In genomic region chr9:95317119-95317892, GRCh38 we compare ENCODE assay signal across 8 cellular contexts. TPM values are rescaled to one million over a fixed set of nuclear protein-coding genes. Genes with fewer than 3 reads are reported as not detected.
DNase-seq lines count a peak whose midpoint lies in the region; ATAC-seq and TF ChIP-seq lines count a peak whose summit lies in the region.

Gene FANCC, minus strand, starts transcription at chr9:95317709. Its CDS starts 68,418 bp downstream, at chr9:95249291.

- no peaks in the 10 kb centered on the region for H3K9me3 ChIP-seq in cardiac muscle cell (ENCODE audit: low read depth)
- no peaks in the 10 kb centered on the region for H3K9me3 ChIP-seq in parathyroid adenoma (ENCODE audit: control insufficient read depth, low read length)
- no peaks in the 10 kb centered on the region for H3K9me3 ChIP-seq in tibial artery

- H3K36me3 ChIP-seq in cardiac muscle cell, result no peaks in the 10 kb centered on the region
- no peaks in the 10 kb centered on the region for H3K36me3 ChIP-seq in parathyroid adenoma (ENCODE audit: control insufficient read depth, insufficient read depth, low read length)
- H3K36me3 ChIP-seq in tibial artery, result no peaks in the 10 kb centered on the region

- TF ChIP-seq CTCF in cardiac muscle cell (IDR thresholded peaks at IDR 0.05; ENCODE audit: low read depth, low read length) (no peak), parathyroid adenoma (IDR thresholded peaks at IDR 0.05) (no peak), tibial artery (IDR thresholded peaks at IDR 0.05) (no peak)

- peaks cover 27% of the 10 kb centered on the region for H3K4me1 Mint-ChIP-seq in activated naive CD8-positive, alpha-beta T cell treated with anti-CD3 and anti-CD28 coated beads, Interleukin-2, amount 10 ng/mL, durations not matched to agents 7 days and 5 days

- H3K4me3 ChIP-seq in cardiac muscle cell, result peak within 1 kb of the TSS; percentile 94
- H3K4me3 ChIP-seq in parathyroid adenoma (ENCODE audit: low read depth, low read length), result peak within 1 kb of the TSS; percentile 85
- peak within 1 kb of the TSS; percentile 78 to 79 for H3K4me3 ChIP-seq in tibial artery

- H3K9ac ChIP-seq in parathyroid adenoma, result no peak within 1 kb of the TSS

- DNase-seq in NCI-H1105 (lab: John Stamatoyannopoulos, UW) (peak; percentile 84), SW 1271 (lab: John Stamatoyannopoulos, UW) (peak; percentile 81 to 89), cardiac muscle cell (ENCODE audit: low read depth in 1 of 2, low spot score in 1 of 2) (peak; percentile 93 to 96), tibial artery (peak; percentile 90 to 94)
- DNase-seq in activated naive CD8-positive, alpha-beta T cell treated with anti-CD3 and anti-CD28 coated beads, Interleukin-2, amount 10 ng/mL, durations not matched to agents 7 days and 5 days, result peak; percentile 91

- H3K9me3 Mint-ChIP-seq in activated naive CD8-positive, alpha-beta T cell treated with anti-CD3 and anti-CD28 coated beads, Interleukin-2, amount 10 ng/mL, durations not matched to agents 7 days and 5 days, result peaks cover 1% of the 10 kb centered on the region

- H3K4me1 ChIP-seq in cardiac muscle cell (ENCODE audit: low read depth) (peaks cover 11% of the 10 kb centered on the region), parathyroid adenoma (no peaks in the 10 kb centered on the region), tibial artery (peaks cover 0 to 12% (median 4%) of the 10 kb centered on the region in 4 donors)

- H3K4me3 Mint-ChIP-seq in activated naive CD8-positive, alpha-beta T cell treated with anti-CD3 and anti-CD28 coated beads, Interleukin-2, amount 10 ng/mL, durations not matched to agents 7 days and 5 days, result peak within 1 kb of the TSS; percentile 92

- intact Hi-C loops in tibial artery (cut with DNase I; ENCODE audit: low total_unique reads), result loop anchor here (10.0 kb wide), 1 partner anchor 197 kb away; the partner anchor contains the start of gene PTCH1

- H3K27me3 Mint-ChIP-seq in activated naive CD8-positive, alpha-beta T cell treated with anti-CD3 and anti-CD28 coated beads, Interleukin-2, amount 10 ng/mL, durations not matched to agents 7 days and 5 days, result peaks cover 10% of the 10 kb centered on the region

- H3K27ac ChIP-seq in cardiac muscle cell (peak within 1 kb of the TSS; percentile 100), parathyroid adenoma (peak within 1 kb of the TSS; percentile 86), tibial artery (peak within 1 kb of the TSS; percentile 77 to 81)

- ATAC-seq in HG02610 (IDR thresholded peaks at IDR 0.05; ENCODE audit: unreplicated experiment), result peak; percentile 71
- peak; percentile 80 for ATAC-seq in activated naive CD8-positive, alpha-beta T cell treated with anti-CD3 and anti-CD28 coated beads, Interleukin-2, amount 10 ng/mL, durations not matched to agents 7 days and 5 days (ENCODE audit: low read depth)

- peak; percentile 50 for TF ChIP-seq POLR2A in GM10847 (IDR thresholded peaks at IDR 0.05; ENCODE audit: extremely low read depth, insufficient read length)

- H3K79me2 ChIP-seq in parathyroid adenoma, result no peaks in the 10 kb centered on the region

- H3K27me3 ChIP-seq in cardiac muscle cell (no peaks in the 10 kb centered on the region), parathyroid adenoma (ENCODE audit: control insufficient read depth, insufficient read depth, low read length) (no peaks in the 10 kb centered on the region), tibial artery (no peaks in the 10 kb centered on the region)

- POLR2A ChIA-PET in activated naive CD8-positive, alpha-beta T cell treated with anti-CD3 and anti-CD28 coated beads, Interleukin-2, amount 10 ng/mL, durations not matched to agents 7 days and 5 days (lab: Charles Lee), result interaction anchor here (0.5 to 1.2 kb wide), 3 partner anchors 52 to 194 kb away, joined by 3 to 6 read pairs (median 3); no protein-coding TSS in a partner anchor

- H3K4me2 ChIP-seq in parathyroid adenoma (ENCODE audit: low read length), result peak within 1 kb of the TSS; percentile 81

- peak within 1 kb of the TSS; percentile 91 for H3K27ac Mint-ChIP-seq in activated naive CD8-positive, alpha-beta T cell treated with anti-CD3 and anti-CD28 coated beads, Interleukin-2, amount 10 ng/mL, durations not matched to agents 7 days and 5 days

- H2AFZ ChIP-seq in parathyroid adenoma, result peak within 1 kb of the TSS; percentile 95

- H3K36me3 Mint-ChIP-seq in activated naive CD8-positive, alpha-beta T cell treated with anti-CD3 and anti-CD28 coated beads, Interleukin-2, amount 10 ng/mL, durations not matched to agents 7 days and 5 days, result peaks cover 2% of the 10 kb centered on the region

RNA-seq across cellular contexts. Expression of gene FANCC, which starts in this region (rescaled TPM):
- total RNA-seq in activated naive CD8-positive, alpha-beta T cell treated with anti-CD3 and anti-CD28 coated beads, Interleukin-2, amount 10 ng/mL, durations not matched to agents 7 days and 5 days, result 10 to 100 TPM; 12.9 to 14.8 TPM
- 11.5 and 14.0 TPM in 2 replicates for total RNA-seq in cardiac muscle cell
- polyA plus RNA-seq in cardiac muscle cell, result 11.9 and 17.1 TPM in 2 replicates

Comparison
In these comparisons a context has a peak if more than half of its experiments do, and no peak if none do; other contexts are left out.
1. Peak in every context shown above with its lines: DNase-seq, ATAC-seq, H3K4me3 ChIP-seq and H3K27ac ChIP-seq.